ENCODE assay signal across 28 cellular contexts in the genomic region with DNA sequence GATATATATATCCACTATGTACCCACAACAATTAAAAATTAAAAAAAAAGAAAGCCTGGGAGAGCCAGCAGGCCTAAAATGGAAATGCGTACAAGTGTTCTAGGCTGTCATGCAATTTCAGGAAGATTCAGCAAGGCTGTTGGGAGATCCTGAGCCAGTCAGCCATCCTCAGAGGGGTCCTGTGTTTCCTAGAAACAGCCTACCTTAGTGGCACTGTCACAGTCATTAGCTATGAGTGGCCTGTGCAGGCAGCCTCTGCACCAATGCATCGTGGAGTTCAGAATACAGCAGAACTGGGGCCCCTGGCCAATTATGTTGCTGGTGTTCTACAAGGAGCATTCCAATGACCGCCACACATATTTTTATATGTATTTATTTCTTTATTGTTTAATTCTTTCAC. TPM values are rescaled to one million over a fixed set of nuclear protein-coding genes. Genes with fewer than 3 reads are reported as not detected.
"Had no signal": no experiment of that assay in that cellular context is flagged by ENCODE, and none has a peak within 500 bp of the region (broad histone marks: within the 10 kb centered on the region; RNA-seq: fewer than 3 reads in every experiment).

No MANE protein-coding gene starts in this region.

- H3K27ac ChIP-seq: colonic mucosa, epithelial cell of prostate, heart right ventricle, left lung, lower lobe of right lung had no signal

- H3K27ac Mint-ChIP-seq: dendritic cell treated with granulocyte-macrophage colony-stimulating factor and Interleukin-4, amounts not matched to agents 40 ng/mL and 50 ng/mL, for 4 days; effector memory CD8-positive, alpha-beta T cell; endodermal cell; mesothelial cell of epicardium; naive B cell had no signal

- H3K4me3 Mint-ChIP-seq: dendritic cell treated with granulocyte-macrophage colony-stimulating factor and Interleukin-4, amounts not matched to agents 40 ng/mL and 50 ng/mL, for 4 days; effector memory CD8-positive, alpha-beta T cell; endodermal cell; mesothelial cell of epicardium had no signal

- H3K36me3 ChIP-seq: colonic mucosa, esophagus squamous epithelium, gastrocnemius medialis, left lung, lower lobe of right lung had no signal

- H3K9me3 Mint-ChIP-seq: dendritic cell treated with granulocyte-macrophage colony-stimulating factor and Interleukin-4, amounts not matched to agents 40 ng/mL and 50 ng/mL, for 4 days; effector memory CD8-positive, alpha-beta T cell; endodermal cell; naive B cell had no signal

- H3K36me3 Mint-ChIP-seq: mesothelial cell of epicardium had no signal

- H3K27me3 Mint-ChIP-seq: dendritic cell treated with granulocyte-macrophage colony-stimulating factor and Interleukin-4, amounts not matched to agents 40 ng/mL and 50 ng/mL, for 4 days; naive B cell had no signal

- H3K9me3 ChIP-seq: colonic mucosa, esophagus squamous epithelium, gastrocnemius medialis, left lung, lower lobe of right lung, mucosa of descending colon had no signal

- H3K4me1 Mint-ChIP-seq: endodermal cell had no signal

- ATAC-seq: effector memory CD8-positive, alpha-beta T cell; esophagus mucosa; gastrocnemius medialis; left lung; lower lobe of right lung had no signal

- H3K4me1 ChIP-seq: colonic mucosa, left lung, lower lobe of right lung had no signal

- DNase-seq: colonic mucosa; cortex of kidney; effector CD8-positive, alpha-beta T cell; effector memory CD8-positive, alpha-beta T cell; endodermal cell; erythroblast; esophagus squamous epithelium; foreskin fibroblast; foreskin melanocyte; gastrocnemius medialis; glutamatergic neuron; head of caudate nucleus; heart right ventricle; hippocampal formation; left cardiac atrium; left lung; lower lobe of right lung; mesenchymal stem cell; mucosa of descending colon; naive B cell had no signal

- H3K27me3 ChIP-seq: colonic mucosa, esophagus squamous epithelium, gastrocnemius medialis, heart right ventricle, left lung had no signal

- H3K4me3 ChIP-seq: colonic mucosa, esophagus squamous epithelium, gastrocnemius medialis, heart right ventricle, left lung, lower lobe of right lung, mucosa of descending colon had no signal

RNA-seq across cellular contexts. Expression of a gene that starts 55.9 kb away (rescaled TPM):
- total RNA-seq: endodermal cell, esophagus mucosa, esophagus squamous epithelium, kidney epithelial cell, lower leg skin, lower lobe of right lung, lung microvascular endothelial cell had no signal
- polyA plus RNA-seq: keratinocyte had no signal
